1 cellular context compared by ENCODE assay signal in the genomic region with DNA sequence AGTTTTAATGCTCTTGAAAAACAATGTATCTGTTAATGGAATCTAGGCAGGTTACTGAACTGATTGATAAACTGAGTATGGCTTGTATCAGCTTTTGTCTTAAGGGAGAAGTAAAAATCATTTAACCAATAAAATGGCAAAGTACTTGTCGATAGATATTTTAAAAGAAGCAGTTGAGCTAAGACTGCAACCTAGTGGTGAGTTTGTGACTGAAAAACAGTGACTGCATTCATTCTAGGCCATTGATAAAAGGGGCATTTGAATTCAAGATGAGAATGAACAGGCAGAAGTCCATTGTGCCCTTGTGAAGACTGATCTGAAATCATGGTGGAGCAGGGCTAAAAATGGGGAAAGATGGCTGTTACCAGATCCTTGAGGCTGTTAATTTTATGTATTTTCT.
TF ChIP-seq lines count a peak whose summit lies in the region.

No MANE protein-coding gene starts in this region.

TF ChIP-seq in liver, 16 proteins besides CTCF, POLR2A, EP300 and RAD21 (continued from another document):
- no peak for TF ChIP-seq REST (IDR thresholded peaks at IDR 0.05)
- no peak for TF ChIP-seq HNF4A (conservative IDR thresholded peaks at IDR 0.05)
- no peak for TF ChIP-seq GABPA (IDR thresholded peaks at IDR 0.05 in 1 of 2, conservative IDR thresholded peaks at IDR 0.05 in 1 of 2)
- TF ChIP-seq FOXA2 (IDR thresholded peaks at IDR 0.05) = no peak
